12 cellular contexts compared by ENCODE assay signal in genomic region chr5:66010476-66010875, GRCh38.
DNase-seq lines count a peak whose midpoint lies in the region; ATAC-seq and TF ChIP-seq lines count a peak whose summit lies in the region.
"Had no signal": no experiment of that assay in that cellular context is flagged by ENCODE, and none has a peak within 500 bp of the region (broad histone marks: within the 10 kb centered on the region; RNA-seq: fewer than 3 reads in every experiment).

No MANE protein-coding gene starts in this region.

- TF ChIP-seq CTCF in Panc1 (IDR thresholded peaks at IDR 0.05) (no peak), fibroblast of lung (conservative IDR thresholded peaks at IDR 0.05 in 1 of 2, IDR thresholded peaks at IDR 0.05 in 1 of 2; ENCODE audit: low read depth in 1 of 2, low read length in 2 of 2) (no peak)

- H4K20me1 ChIP-seq in BLaER1 (peaks cover 16% of the 10 kb centered on the region; the same call in 1 of the 2 replicates), fibroblast of lung (ENCODE audit: control insufficient read depth, extremely low read depth, insufficient read depth, low read length) (no peaks in the 10 kb centered on the region)

- CTCF ChIA-PET in Panc1 (lab: Charles Lee): no interaction called here

- peak; percentile 15 for DNase-seq in Panc1 (ENCODE audit: low read depth, low spot score)
- peak; percentile 12 to 27 for DNase-seq in fibroblast of lung (ENCODE audit: low read depth in 2 of 2)
- no peak for DNase-seq in putamen (ENCODE audit: low spot score)
- no peak for DNase-seq in amniotic stem cell (lab: John Stamatoyannopoulos, UW)
- DNase-seq in retina: no peak
- no peak for DNase-seq in SKM-1 treated with dmso at 0.1 percent for 144 hours (lab: John Stamatoyannopoulos, UW; ENCODE audit: unreplicated experiment)
- DNase-seq: activated CD4-positive, alpha-beta T cell treated with anti-CD3 and anti-CD28 coated beads for 1 hour; activated naive CD8-positive, alpha-beta T cell treated with anti-CD3 and anti-CD28 coated beads, Interleukin-2, amount 10 ng/mL, durations not matched to agents 7 days and 5 days; BE2C; NCI-H1417 treated with DMSO at 0.1 percent for 48 hours had no signal

- in situ Hi-C loops in Panc1 (cut with HindIII; ENCODE audit: low pct_unique_long_range_greater_than_20kb, low sequenced_read_pairs): no loop called here

- no peaks in the 10 kb centered on the region for H3K27me3 ChIP-seq in BLaER1
- H3K27me3 ChIP-seq in Panc1 (ENCODE audit: control insufficient read depth, insufficient read depth, low read length): no peaks in the 10 kb centered on the region
- no peaks in the 10 kb centered on the region for H3K27me3 ChIP-seq in fibroblast of lung (ENCODE audit: control insufficient read depth, insufficient read depth, low read length)
- H3K27me3 ChIP-seq: BE2C had no signal

- H3K4me3 ChIP-seq in BLaER1: no peak overlapping the region
- no peak overlapping the region for H3K4me3 ChIP-seq in Panc1 (ENCODE audit: low read depth in 2 of 2, low read length in 2 of 2)
- no peak overlapping the region for H3K4me3 ChIP-seq in fibroblast of lung (replicated peaks in 1 of 4; ENCODE audit: control extremely low read depth in 1 of 4, insufficient read depth in 1 of 4, low read depth in 3 of 4, low read length in 4 of 4)

- H3K9me3 ChIP-seq in BLaER1 (peaks cover 5% of the 10 kb centered on the region; the same call in 1 of the 2 replicates), Panc1 (ENCODE audit: control insufficient read depth, insufficient read depth, low read depth, low read length) (no peaks in the 10 kb centered on the region), fibroblast of lung (ENCODE audit: control insufficient read depth, insufficient read depth, low read depth, low read length) (no peaks in the 10 kb centered on the region)
- H3K9me3 ChIP-seq: BE2C had no signal

- no peak overlapping the region for H3K9ac ChIP-seq in BLaER1
- no peak overlapping the region for H3K9ac ChIP-seq in fibroblast of lung (ENCODE audit: insufficient read depth, low read length)

- H3K4me2 ChIP-seq in BLaER1 (peak overlapping the region; percentile 60), fibroblast of lung (ENCODE audit: extremely low read depth, insufficient read depth, low read length) (no peak overlapping the region)

- intact Hi-C loops in Panc1 (cut with micrococcal nuclease; ENCODE audit: unreplicated experiment): no loop called here

- peaks cover 13% of the 10 kb centered on the region for H3K79me2 ChIP-seq in fibroblast of lung (ENCODE audit: control insufficient read depth, insufficient read depth, low read length)

- ATAC-seq in GM19351 (IDR thresholded peaks at IDR 0.05; ENCODE audit: unreplicated experiment) (peak; percentile 55), Panc1 (no peak)

- H3K27ac ChIP-seq in BLaER1 (0 out of 2 replicates have a peak overlapping the region, but pooled peaks have one; percentile 11), Panc1 (ENCODE audit: low read length) (no peak overlapping the region), fibroblast of lung (ENCODE audit: insufficient read depth, low read length) (no peak overlapping the region)

- BruUV-seq in Panc1 (replicated peaks; lab: Mats Ljungman, UMichigan): no TSS peak

- H3K36me3 ChIP-seq in BLaER1: peaks cover 45% of the 10 kb centered on the region
- peaks cover 12% of the 10 kb centered on the region; the same call in 1 of the 2 replicates for H3K36me3 ChIP-seq in Panc1 (ENCODE audit: control insufficient read depth, insufficient read depth, low read length)
- H3K36me3 ChIP-seq in fibroblast of lung (ENCODE audit: control insufficient read depth, insufficient read depth, low read length): peaks cover 2% of the 10 kb centered on the region
- H3K36me3 ChIP-seq: BE2C had no signal

- POLR2A ChIA-PET in Panc1 (lab: Charles Lee): no interaction called here

- peaks cover 35% of the 10 kb centered on the region for H3K4me1 ChIP-seq in BLaER1
- H3K4me1 ChIP-seq in Panc1 (ENCODE audit: control insufficient read depth, insufficient read depth, low read length): peaks cover 4% of the 10 kb centered on the region; the same call in 1 of the 2 replicates
- H3K4me1 ChIP-seq in fibroblast of lung (ENCODE audit: control insufficient read depth, extremely low read depth, insufficient read depth, low read length): no peaks in the 10 kb centered on the region
- H3K4me1 ChIP-seq: BE2C had no signal

- H2AFZ ChIP-seq in fibroblast of lung (ENCODE audit: low read length): no peak overlapping the region

Comparison
In these comparisons a context has a peak if more than half of its experiments do, and no peak if none do; other contexts are left out.
1. DNase-seq: peak in Panc1 (single experiment) and fibroblast of lung (2 of 2); none in putamen (single experiment), amniotic stem cell (single experiment), retina (single experiment) and SKM-1 treated with dmso at 0.1 percent for 144 hours (single experiment).